1 cellular context compared by ENCODE assay signal in the genomic region with DNA sequence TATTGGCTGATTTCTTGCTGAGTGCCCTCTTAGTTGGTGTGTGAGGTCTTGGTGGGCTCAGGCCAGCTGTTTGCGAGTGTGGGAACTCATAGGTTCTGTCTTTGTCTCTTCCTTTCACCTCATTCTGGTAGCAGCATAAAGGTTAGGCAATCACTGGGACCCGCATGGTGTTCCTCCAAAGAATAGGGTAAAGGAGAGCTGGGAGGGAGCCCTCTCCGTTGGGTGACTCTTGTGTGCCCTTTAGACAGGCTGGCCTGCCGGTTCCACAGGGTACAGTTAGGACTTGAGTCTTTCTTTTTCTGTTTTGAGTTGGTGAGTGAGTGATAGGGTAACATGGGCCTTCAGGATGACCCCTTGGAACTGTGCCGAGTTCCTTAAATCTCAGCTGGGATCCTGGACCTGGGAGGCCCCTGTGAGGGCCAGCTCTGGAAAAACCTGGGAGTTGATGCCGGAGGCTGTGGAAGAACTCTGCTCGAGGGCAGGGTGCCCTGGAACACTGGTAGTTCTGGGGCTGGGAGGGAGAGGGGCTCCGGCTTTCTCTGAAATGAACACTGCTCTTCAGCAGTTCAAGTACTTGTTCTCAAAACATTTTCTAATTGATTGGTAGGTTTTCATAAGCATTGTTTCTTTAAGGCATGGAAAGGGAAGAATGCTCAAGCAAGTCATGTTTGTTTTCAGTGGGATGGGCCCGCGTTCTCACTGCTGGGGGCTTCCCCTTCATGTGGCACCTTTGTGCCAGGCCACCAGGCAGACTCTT.
TF ChIP-seq lines count a peak whose summit lies in the region.

No MANE protein-coding gene starts in this region.

TF ChIP-seq in GM23338, 12 proteins besides CTCF, POLR2A, EP300 and RAD21:
- no peak for TF ChIP-seq STAT1 (IDR thresholded peaks at IDR 0.05; ENCODE audit: unreplicated experiment)
- no peak for TF ChIP-seq POLR2AphosphoS5 (IDR thresholded peaks at IDR 0.05; ENCODE audit: low read depth)
- no peak for TF ChIP-seq JUNB (IDR thresholded peaks at IDR 0.05; ENCODE audit: unreplicated experiment)
- TF ChIP-seq ZNF331 (CRISPR knock-in tag; IDR thresholded peaks at IDR 0.05; ENCODE audit: low read depth): no peak
- no peak for TF ChIP-seq NANOG (IDR thresholded peaks at IDR 0.05; ENCODE audit: borderline replicate concordance)
- TF ChIP-seq, protein P1, sequence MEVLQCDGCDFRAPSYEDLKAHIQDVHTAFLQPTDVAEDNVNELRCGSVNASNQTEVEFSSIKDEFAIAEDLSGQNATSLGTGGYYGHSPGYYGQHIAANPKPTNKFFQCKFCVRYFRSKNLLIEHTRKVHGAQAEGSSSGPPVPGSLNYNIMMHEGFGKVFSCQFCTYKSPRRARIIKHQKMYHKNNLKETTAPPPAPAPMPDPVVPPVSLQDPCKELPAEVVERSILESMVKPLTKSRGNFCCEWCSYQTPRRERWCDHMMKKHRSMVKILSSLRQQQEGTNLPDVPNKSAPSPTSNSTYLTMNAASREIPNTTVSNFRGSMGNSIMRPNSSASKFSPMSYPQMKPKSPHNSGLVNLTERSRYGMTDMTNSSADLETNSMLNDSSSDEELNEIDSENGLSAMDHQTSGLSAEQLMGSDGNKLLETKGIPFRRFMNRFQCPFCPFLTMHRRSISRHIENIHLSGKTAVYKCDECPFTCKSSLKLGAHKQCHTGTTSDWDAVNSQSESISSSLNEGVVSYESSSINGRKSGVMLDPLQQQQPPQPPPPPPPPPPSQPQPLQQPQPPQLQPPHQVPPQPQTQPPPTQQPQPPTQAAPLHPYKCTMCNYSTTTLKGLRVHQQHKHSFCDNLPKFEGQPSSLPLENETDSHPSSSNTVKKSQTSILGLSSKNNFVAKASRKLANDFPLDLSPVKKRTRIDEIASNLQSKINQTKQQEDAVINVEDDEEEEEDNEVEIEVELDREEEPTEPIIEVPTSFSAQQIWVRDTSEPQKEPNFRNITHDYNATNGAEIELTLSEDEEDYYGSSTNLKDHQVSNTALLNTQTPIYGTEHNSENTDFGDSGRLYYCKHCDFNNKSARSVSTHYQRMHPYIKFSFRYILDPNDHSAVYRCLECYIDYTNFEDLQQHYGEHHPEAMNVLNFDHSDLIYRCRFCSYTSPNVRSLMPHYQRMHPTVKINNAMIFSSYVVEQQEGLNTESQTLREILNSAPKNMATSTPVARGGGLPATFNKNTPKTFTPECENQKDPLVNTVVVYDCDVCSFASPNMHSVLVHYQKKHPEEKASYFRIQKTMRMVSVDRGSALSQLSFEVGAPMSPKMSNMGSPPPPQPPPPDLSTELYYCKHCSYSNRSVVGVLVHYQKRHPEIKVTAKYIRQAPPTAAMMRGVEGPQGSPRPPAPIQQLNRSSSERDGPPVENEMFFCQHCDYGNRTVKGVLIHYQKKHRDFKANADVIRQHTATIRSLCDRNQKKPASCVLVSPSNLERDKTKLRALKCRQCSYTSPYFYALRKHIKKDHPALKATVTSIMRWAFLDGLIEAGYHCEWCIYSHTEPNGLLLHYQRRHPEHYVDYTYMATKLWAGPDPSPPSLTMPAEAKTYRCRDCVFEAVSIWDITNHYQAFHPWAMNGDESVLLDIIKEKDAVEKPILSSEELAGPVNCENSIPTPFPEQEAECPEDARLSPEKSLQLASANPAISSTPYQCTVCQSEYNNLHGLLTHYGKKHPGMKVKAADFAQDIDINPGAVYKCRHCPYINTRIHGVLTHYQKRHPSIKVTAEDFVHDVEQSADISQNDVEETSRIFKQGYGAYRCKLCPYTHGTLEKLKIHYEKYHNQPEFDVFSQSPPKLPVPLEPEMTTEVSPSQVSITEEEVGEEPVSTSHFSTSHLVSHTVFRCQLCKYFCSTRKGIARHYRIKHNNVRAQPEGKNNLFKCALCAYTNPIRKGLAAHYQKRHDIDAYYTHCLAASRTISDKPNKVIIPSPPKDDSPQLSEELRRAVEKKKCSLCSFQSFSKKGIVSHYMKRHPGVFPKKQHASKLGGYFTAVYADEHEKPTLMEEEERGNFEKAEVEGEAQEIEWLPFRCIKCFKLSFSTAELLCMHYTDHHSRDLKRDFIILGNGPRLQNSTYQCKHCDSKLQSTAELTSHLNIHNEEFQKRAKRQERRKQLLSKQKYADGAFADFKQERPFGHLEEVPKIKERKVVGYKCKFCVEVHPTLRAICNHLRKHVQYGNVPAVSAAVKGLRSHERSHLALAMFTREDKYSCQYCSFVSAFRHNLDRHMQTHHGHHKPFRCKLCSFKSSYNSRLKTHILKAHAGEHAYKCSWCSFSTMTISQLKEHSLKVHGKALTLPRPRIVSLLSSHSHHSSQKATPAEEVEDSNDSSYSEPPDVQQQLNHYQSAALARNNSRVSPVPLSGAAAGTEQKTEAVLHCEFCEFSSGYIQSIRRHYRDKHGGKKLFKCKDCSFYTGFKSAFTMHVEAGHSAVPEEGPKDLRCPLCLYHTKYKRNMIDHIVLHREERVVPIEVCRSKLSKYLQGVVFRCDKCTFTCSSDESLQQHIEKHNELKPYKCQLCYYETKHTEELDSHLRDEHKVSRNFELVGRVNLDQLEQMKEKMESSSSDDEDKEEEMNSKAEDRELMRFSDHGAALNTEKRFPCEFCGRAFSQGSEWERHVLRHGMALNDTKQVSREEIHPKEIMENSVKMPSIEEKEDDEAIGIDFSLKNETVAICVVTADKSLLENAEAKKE (CRISPR knock-in tag; IDR thresholded peaks at IDR 0.05): no peak
- no peak for TF ChIP-seq EZH2 (IDR thresholded peaks at IDR 0.05; ENCODE audit: low read depth, unreplicated experiment)
- TF ChIP-seq CREB1 (CRISPR knock-in tag; IDR thresholded peaks at IDR 0.05; ENCODE audit: low read depth): no peak
- TF ChIP-seq, protein P2, sequence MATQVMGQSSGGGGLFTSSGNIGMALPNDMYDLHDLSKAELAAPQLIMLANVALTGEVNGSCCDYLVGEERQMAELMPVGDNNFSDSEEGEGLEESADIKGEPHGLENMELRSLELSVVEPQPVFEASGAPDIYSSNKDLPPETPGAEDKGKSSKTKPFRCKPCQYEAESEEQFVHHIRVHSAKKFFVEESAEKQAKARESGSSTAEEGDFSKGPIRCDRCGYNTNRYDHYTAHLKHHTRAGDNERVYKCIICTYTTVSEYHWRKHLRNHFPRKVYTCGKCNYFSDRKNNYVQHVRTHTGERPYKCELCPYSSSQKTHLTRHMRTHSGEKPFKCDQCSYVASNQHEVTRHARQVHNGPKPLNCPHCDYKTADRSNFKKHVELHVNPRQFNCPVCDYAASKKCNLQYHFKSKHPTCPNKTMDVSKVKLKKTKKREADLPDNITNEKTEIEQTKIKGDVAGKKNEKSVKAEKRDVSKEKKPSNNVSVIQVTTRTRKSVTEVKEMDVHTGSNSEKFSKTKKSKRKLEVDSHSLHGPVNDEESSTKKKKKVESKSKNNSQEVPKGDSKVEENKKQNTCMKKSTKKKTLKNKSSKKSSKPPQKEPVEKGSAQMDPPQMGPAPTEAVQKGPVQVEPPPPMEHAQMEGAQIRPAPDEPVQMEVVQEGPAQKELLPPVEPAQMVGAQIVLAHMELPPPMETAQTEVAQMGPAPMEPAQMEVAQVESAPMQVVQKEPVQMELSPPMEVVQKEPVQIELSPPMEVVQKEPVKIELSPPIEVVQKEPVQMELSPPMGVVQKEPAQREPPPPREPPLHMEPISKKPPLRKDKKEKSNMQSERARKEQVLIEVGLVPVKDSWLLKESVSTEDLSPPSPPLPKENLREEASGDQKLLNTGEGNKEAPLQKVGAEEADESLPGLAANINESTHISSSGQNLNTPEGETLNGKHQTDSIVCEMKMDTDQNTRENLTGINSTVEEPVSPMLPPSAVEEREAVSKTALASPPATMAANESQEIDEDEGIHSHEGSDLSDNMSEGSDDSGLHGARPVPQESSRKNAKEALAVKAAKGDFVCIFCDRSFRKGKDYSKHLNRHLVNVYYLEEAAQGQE (IDR thresholded peaks at IDR 0.05; ENCODE audit: unreplicated experiment): no peak
- TF ChIP-seq, protein P3, sequence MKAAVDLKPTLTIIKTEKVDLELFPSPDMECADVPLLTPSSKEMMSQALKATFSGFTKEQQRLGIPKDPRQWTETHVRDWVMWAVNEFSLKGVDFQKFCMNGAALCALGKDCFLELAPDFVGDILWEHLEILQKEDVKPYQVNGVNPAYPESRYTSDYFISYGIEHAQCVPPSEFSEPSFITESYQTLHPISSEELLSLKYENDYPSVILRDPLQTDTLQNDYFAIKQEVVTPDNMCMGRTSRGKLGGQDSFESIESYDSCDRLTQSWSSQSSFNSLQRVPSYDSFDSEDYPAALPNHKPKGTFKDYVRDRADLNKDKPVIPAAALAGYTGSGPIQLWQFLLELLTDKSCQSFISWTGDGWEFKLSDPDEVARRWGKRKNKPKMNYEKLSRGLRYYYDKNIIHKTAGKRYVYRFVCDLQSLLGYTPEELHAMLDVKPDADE (IDR thresholded peaks at IDR 0.05): no peak
- no peak for TF ChIP-seq ZNF114 (CRISPR knock-in tag; IDR thresholded peaks at IDR 0.05)
- TF ChIP-seq EZH2phosphoT487 (IDR thresholded peaks at IDR 0.05; ENCODE audit: unreplicated experiment): no peak
